In the genomic region with DNA sequence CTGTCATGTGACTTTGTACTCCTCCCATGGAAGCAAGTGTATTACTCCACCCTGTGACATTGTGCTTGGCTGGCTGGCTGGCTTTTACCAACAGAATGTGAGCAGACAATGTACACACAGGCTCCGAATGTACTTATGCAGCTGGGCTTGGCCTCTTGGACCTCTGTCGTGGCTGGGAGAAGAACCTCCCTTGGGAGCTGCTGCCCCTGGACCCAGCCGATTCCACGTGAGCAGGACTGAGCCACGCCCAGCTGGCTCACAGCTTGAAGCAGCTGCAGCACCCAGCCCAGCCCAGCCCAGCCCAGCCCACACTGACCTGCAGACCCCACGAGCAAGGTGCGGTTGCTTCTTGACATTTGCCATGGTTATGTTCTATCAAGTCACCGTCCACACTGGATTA, we compare ENCODE assay signal across 27 cellular contexts.
"Had no signal": no experiment of that assay in that cellular context is flagged by ENCODE, and none has a peak within 500 bp of the region (broad histone marks: within the 10 kb centered on the region; RNA-seq: fewer than 3 reads in every experiment).

No MANE protein-coding gene starts in this region.

- H3K4me1 ChIP-seq: left lung, lower lobe of right lung, pancreas, prostate gland, transverse colon, upper lobe of left lung, vagina had no signal

- H3K27ac ChIP-seq: left lung, lower lobe of right lung, pancreas, prostate gland, transverse colon, upper lobe of left lung, vagina had no signal

- H3K27me3 ChIP-seq: vagina had no signal

- ATAC-seq: left cardiac atrium; left lung; lower lobe of right lung; naive thymus-derived CD4-positive, alpha-beta T cell; natural killer cell treated with Interleukin-12 subunit alpha and Interleukin-12 subunit beta and Interleukin-15 and Interleukin-18, amount 100 ng/mL, for 72 hours; pancreas; right cardiac atrium; sciatic nerve; stimulated activated memory B cell treated with anti-CD40 and anti-IgM and Interleukin-4, amounts not matched to agents 10 μg/mL and 1 μg/mL and 100 μg/mL, for 72 hours; stimulated activated naive CD8-positive, alpha-beta T cell treated with anti-CD3 and anti-CD28 coated beads, Interleukin-15, amount 100 ng/mL, for 72 hours had no signal

- DNase-seq: kidney glomerular epithelial cell; left cardiac atrium; left lung; lower lobe of right lung; mammary epithelial cell; mesenchymal stem cell; naive thymus-derived CD4-positive, alpha-beta T cell; nucleus accumbens; posterior cingulate gyrus; retina; stimulated activated CD4-positive, alpha-beta T cell treated with anti-CD3 and anti-CD28 coated beads, Interleukin-1b, Interleukin-23, amount 100 ng/mL, for 48 hours; stimulated activated CD4-positive, alpha-beta T cell treated with anti-CD3 and anti-CD28 coated beads, Interleukin-2, amount 100 ng/mL, for 48 hours; stimulated activated CD4-positive, alpha-beta T cell treated with anti-CD3 and anti-CD28 coated beads, Interleukin-4, amount 100 ng/mL, for 4 hours; stimulated activated CD8-positive, alpha-beta memory T cell treated with anti-CD3 and anti-CD28 coated beads, Interleukin-4, amount 100 ng/mL, for 48 hours; stimulated activated naive CD4-positive, alpha-beta T cell treated with Interleukin-2 at 50 U/mL for 16 hours; stimulated activated naive CD8-positive, alpha-beta T cell treated with anti-CD3 and anti-CD28 coated beads, Interleukin-15, amount 100 ng/mL, for 72 hours; transverse colon had no signal

- H3K36me3 ChIP-seq: left lung, lower lobe of right lung, pancreas, prostate gland, transverse colon, upper lobe of left lung, vagina had no signal

- H3K4me3 ChIP-seq: left lung, lower lobe of right lung, pancreas, prostate gland, smooth muscle cell, transverse colon, upper lobe of left lung, vagina had no signal

- H3K9me3 ChIP-seq: left lung, lower lobe of right lung, pancreas, prostate gland, transverse colon, upper lobe of left lung, vagina had no signal

- FAIRE-seq: keratinocyte, pancreas had no signal

- H3K4me2 ChIP-seq: smooth muscle cell had no signal
